8 cellular contexts compared by ENCODE assay signal in the genomic region with DNA sequence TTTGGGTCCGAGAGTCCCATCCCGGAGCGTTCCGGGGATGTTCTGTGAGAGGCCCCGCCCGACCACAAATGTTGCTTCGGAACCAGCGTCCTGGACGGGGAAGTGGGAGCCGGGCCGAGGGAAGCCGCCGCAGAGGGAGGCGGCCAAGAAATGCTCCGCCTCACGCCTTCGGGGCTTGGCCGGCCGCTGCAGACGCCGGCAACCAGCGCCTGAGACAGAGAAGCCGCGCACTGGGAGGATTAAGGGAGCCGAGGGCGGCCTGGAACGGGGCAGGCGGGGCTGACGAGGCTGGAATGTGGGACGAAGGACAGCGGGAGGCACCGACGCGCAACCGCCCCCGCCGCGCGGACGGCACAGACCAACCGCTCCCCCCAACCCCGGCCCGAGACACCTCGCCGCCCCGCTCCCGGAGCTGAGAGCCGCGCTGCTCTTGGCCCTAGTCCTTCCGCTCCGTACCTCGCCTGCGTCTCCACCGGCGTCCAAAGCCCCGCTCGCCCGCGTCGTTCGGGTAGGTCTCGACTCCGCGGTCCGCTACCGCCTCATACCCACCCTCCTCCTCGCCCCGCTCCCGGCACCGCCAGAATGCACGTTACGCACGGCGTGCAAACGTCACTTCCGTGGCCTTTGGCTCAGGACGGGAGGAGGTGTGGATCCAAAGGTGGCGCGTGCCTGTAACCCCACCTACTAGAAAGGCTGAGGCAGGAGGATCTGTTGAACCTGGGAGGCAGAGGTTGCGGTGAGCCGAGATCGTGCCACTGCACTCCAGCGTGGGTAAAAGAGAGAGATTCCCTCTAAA. TPM values are rescaled to one million over a fixed set of nuclear protein-coding genes. Genes with fewer than 3 reads are reported as not detected.
A peak's percentile ranks its signal among the peaks of the same experiment; 100 is the strongest.
DNase-seq lines count a peak whose midpoint lies in the region; ATAC-seq and TF ChIP-seq lines count a peak whose summit lies in the region.

No MANE protein-coding gene starts in this region.

- peak overlapping the region; percentile 93 for H3K9ac ChIP-seq in SK-N-MC (ENCODE audit: insufficient read length)

- H4K20me1 ChIP-seq in osteoblast (ENCODE audit: insufficient read depth, low read length): peaks cover 32% of the 10 kb centered on the region

- H3K4me1 ChIP-seq in osteoblast (ENCODE audit: insufficient read depth, low read length): peaks cover 22% of the 10 kb centered on the region
- peaks cover 18 to 27% of the 10 kb centered on the region in 2 donors for H3K4me1 ChIP-seq in thoracic aorta (ENCODE audit: control insufficient read depth in 1 of 2, low read depth in 2 of 2)

- peak overlapping the region; percentile 88 for H3K4me2 ChIP-seq in osteoblast (ENCODE audit: insufficient read depth, low read length)

- DNase-seq in GM04504 (ENCODE audit: low read depth) (peak; percentile 72), HFF-Myc (ENCODE audit: extremely low read depth, low read depth) (peak; percentile 58), MV-4-11 (lab: John Stamatoyannopoulos, UW) (peak; percentile 79), SK-N-MC (ENCODE audit: low read depth, low spot score) (peak; percentile 26), glutamatergic neuron (peak; percentile 90), osteoblast (ENCODE audit: insufficient read length, low spot score, missing footprints) (peak; percentile 97), thoracic aorta (ENCODE audit: low spot score) (peak; percentile 69)
- DNase-seq in activated naive CD4-positive, alpha-beta T cell treated with anti-CD3 and anti-CD28 coated beads, Interleukin-2, amount 50 U/mL, for 72 hours (ENCODE audit: low spot score in 2 of 2): peak; percentile 87 to 88

- H3K27ac ChIP-seq in SK-N-MC: peak overlapping the region; percentile 50; the same call in 1 of the 2 replicates
- peak overlapping the region; percentile 94 for H3K27ac ChIP-seq in osteoblast (ENCODE audit: low read depth, low read length)
- peak overlapping the region; percentile 97 to 98 for H3K27ac ChIP-seq in thoracic aorta

- H3K36me3 Mint-ChIP-seq in activated naive CD4-positive, alpha-beta T cell treated with anti-CD3 and anti-CD28 coated beads, Interleukin-2, amount 50 U/mL, for 72 hours: peaks cover 0 to 4% of the 10 kb centered on the region in 2 donors
- no peaks in the 10 kb centered on the region for H3K36me3 Mint-ChIP-seq in glutamatergic neuron (ENCODE audit: unreplicated experiment)

- H3K27ac Mint-ChIP-seq in activated naive CD4-positive, alpha-beta T cell treated with anti-CD3 and anti-CD28 coated beads, Interleukin-2, amount 50 U/mL, for 72 hours: peak overlapping the region; percentile 96 to 99
- H3K27ac Mint-ChIP-seq in glutamatergic neuron (ENCODE audit: unreplicated experiment): peak overlapping the region; percentile 88

- H3K4me3 ChIP-seq in HFF-Myc (replicated peaks; ENCODE audit: low read depth, low read length) (peak overlapping the region; percentile 97), SK-N-MC (peak overlapping the region; percentile 94), osteoblast (ENCODE audit: insufficient read depth, low read length) (peak overlapping the region; percentile 92), thoracic aorta (peak overlapping the region; percentile 99)

- no peaks in the 10 kb centered on the region for H3K9me3 ChIP-seq in SK-N-MC (ENCODE audit: low read depth, low read length)
- no peaks in the 10 kb centered on the region for H3K9me3 ChIP-seq in osteoblast (ENCODE audit: low read depth, low read length)
- H3K9me3 ChIP-seq in thoracic aorta: no peaks in the 10 kb centered on the region

- H3K9me3 Mint-ChIP-seq in activated naive CD4-positive, alpha-beta T cell treated with anti-CD3 and anti-CD28 coated beads, Interleukin-2, amount 50 U/mL, for 72 hours: peaks cover 0 to 11% of the 10 kb centered on the region in 2 donors
- peaks cover 8% of the 10 kb centered on the region for H3K9me3 Mint-ChIP-seq in glutamatergic neuron (ENCODE audit: unreplicated experiment)

- peaks cover 56% of the 10 kb centered on the region for H3K79me2 ChIP-seq in osteoblast (ENCODE audit: insufficient read depth, low read length)

- TF ChIP-seq CTCF in HFF-Myc (IDR thresholded peaks at IDR 0.05; ENCODE audit: low read depth, low read length, missing control alignments) (no peak), glutamatergic neuron (IDR thresholded peaks at IDR 0.05; ENCODE audit: partially characterized antibody, unreplicated experiment) (no peak), osteoblast (IDR thresholded peaks at IDR 0.05; ENCODE audit: extremely low read depth, low read depth, low read length) (no peak), thoracic aorta (IDR thresholded peaks at IDR 0.05) (no peak)

- H3K36me3 ChIP-seq in SK-N-MC (ENCODE audit: insufficient read depth, low read length): peaks cover 4% of the 10 kb centered on the region; the same call in 1 of the 2 replicates
- no peaks in the 10 kb centered on the region for H3K36me3 ChIP-seq in osteoblast (ENCODE audit: insufficient read depth, low read length)
- H3K36me3 ChIP-seq in thoracic aorta: no peaks in the 10 kb centered on the region

- peaks cover 18% of the 10 kb centered on the region for H3K4me1 Mint-ChIP-seq in glutamatergic neuron (ENCODE audit: low read depth, unreplicated experiment)

- ATAC-seq in activated naive CD4-positive, alpha-beta T cell treated with anti-CD3 and anti-CD28 coated beads, Interleukin-2, amount 50 U/mL, for 72 hours: peak; percentile 99 to 100
- ATAC-seq in thoracic aorta (ENCODE audit: insufficient number of reproducible peaks, low FRiP score, low read depth): peak; percentile 91

- H3K27me3 ChIP-seq in osteoblast (ENCODE audit: insufficient read depth, low read length): no peaks in the 10 kb centered on the region
- H3K27me3 ChIP-seq in thoracic aorta (replicated peaks; ENCODE audit: insufficient read depth): no peaks in the 10 kb centered on the region

- H3K27me3 Mint-ChIP-seq in glutamatergic neuron (ENCODE audit: unreplicated experiment): peaks cover 6% of the 10 kb centered on the region

- H2AFZ ChIP-seq in osteoblast (ENCODE audit: low read length): peak overlapping the region; percentile 49

- H3K4me3 Mint-ChIP-seq in glutamatergic neuron (ENCODE audit: unreplicated experiment): peak overlapping the region; percentile 95

RNA-seq across cellular contexts. Expression of a gene that starts 36.7 kb away (rescaled TPM):
- total RNA-seq in activated naive CD4-positive, alpha-beta T cell treated with anti-CD3 and anti-CD28 coated beads, Interleukin-2, amount 50 U/mL, for 72 hours: 10 to 100 TPM in 1 of 2 donors, 1 to 10 TPM in 1; 8.2 to 11.3 TPM
- 48.5 TPM for total RNA-seq in glutamatergic neuron (ENCODE audit: unreplicated experiment)
- 14.8 and 17.7 TPM in 2 replicates for total RNA-seq in osteoblast
- total RNA-seq in thoracic aorta: 10 to 100 TPM; 24.5 to 31.0 TPM

Comparison
In these comparisons a context has a peak if more than half of its experiments do, and no peak if none do; other contexts are left out.
1. Peak in every context shown above with its lines: DNase-seq, ATAC-seq, H3K4me3 ChIP-seq and H3K27ac ChIP-seq.
2. DNase-seq: peak in every context shown above with its lines; median percentile 97 in osteoblast; 90 in glutamatergic neuron; 88 in activated naive CD4-positive, alpha-beta T cell treated with anti-CD3 and anti-CD28 coated beads, Interleukin-2, amount 50 U/mL, for 72 hours; 79 in MV-4-11; 72 in GM04504; 69 in thoracic aorta; 58 in HFF-Myc; 26 in SK-N-MC.